8 cellular contexts compared by ENCODE assay signal in genomic region chrX:149937881-149938426, GRCh38. TPM values are rescaled to one million over a fixed set of nuclear protein-coding genes. Genes with fewer than 3 reads are reported as not detected.
DNase-seq lines count a peak whose midpoint lies in the region; ATAC-seq and TF ChIP-seq lines count a peak whose summit lies in the region.

No MANE protein-coding gene starts in this region.

- H4K8ac ChIP-seq in mesendoderm (ENCODE audit: low read depth, low read length), result no peak overlapping the region

- peak overlapping the region; percentile 88 for H3K9ac ChIP-seq in mesendoderm (ENCODE audit: low read length)

- H2BK120ac ChIP-seq in mesendoderm (ENCODE audit: low read depth, low read length), result no peak overlapping the region

- no peak overlapping the region for H3K18ac ChIP-seq in mesendoderm (ENCODE audit: low read length)

- DNase-seq in stimulated activated naive CD8-positive, alpha-beta T cell treated with anti-CD3 and anti-CD28 coated beads, Interleukin-15, Interleukin-2, amounts not matched to agents 100 U/mL and 50 U/mL, for 24 hours, result no peak
- DNase-seq in SJCRH30 (peak in 1 of 2 experiments; percentile 4), mesendoderm (peak; percentile 11), uterus (peak in 1 of 2 donors; percentile 24), GDM1 (lab: John Stamatoyannopoulos, UW) (no peak), glomerular visceral epithelial cell (ENCODE audit: extremely low spot score) (no peak)

- peak overlapping the region; percentile 87 for H3K4me3 Mint-ChIP-seq in stimulated activated naive CD8-positive, alpha-beta T cell treated with anti-CD3 and anti-CD28 coated beads, Interleukin-15, Interleukin-2, amounts not matched to agents 100 ng/mL and 50 ng/mL, for 24 hours

- no peak for TF ChIP-seq POLR2A in uterus (IDR thresholded peaks at IDR 0.05)

- H3K79me2 ChIP-seq in mesendoderm (ENCODE audit: control insufficient read depth, insufficient read depth, low read length), result peaks cover 5% of the 10 kb centered on the region

- H3K27ac ChIP-seq in SJCRH30 (peak overlapping the region; percentile 63), cingulate gyrus (ENCODE audit: low read depth, low read length) (peak overlapping the region; percentile 85), mesendoderm (ENCODE audit: low read depth, low read length) (peak overlapping the region; percentile 66), uterus (peak overlapping the region; percentile 87 to 90)

- H3K27me3 ChIP-seq in SJCRH30 (no peaks in the 10 kb centered on the region), mesendoderm (ENCODE audit: insufficient read depth, low read length, poor library complexity) (no peaks in the 10 kb centered on the region), uterus (no peaks in the 10 kb centered on the region)

- H3K9me3 ChIP-seq in SJCRH30 (replicated peaks) (no peaks in the 10 kb centered on the region), uterus (no peaks in the 10 kb centered on the region)

- H3K27ac Mint-ChIP-seq in stimulated activated naive CD8-positive, alpha-beta T cell treated with anti-CD3 and anti-CD28 coated beads, Interleukin-15, Interleukin-2, amounts not matched to agents 100 ng/mL and 50 ng/mL, for 24 hours, result peak overlapping the region; percentile 68

- no CpG with 5 or more reads among the region's 46 CpGs for WGBS in mesendoderm (ENCODE audit: extremely low coverage, insufficient coverage, low lambda C conversion rate)

- H3K4me1 Mint-ChIP-seq in stimulated activated naive CD8-positive, alpha-beta T cell treated with anti-CD3 and anti-CD28 coated beads, Interleukin-15, Interleukin-2, amounts not matched to agents 100 ng/mL and 50 ng/mL, for 24 hours (ENCODE audit: low read depth), result peaks cover 3% of the 10 kb centered on the region

- H2BK5ac ChIP-seq in mesendoderm (ENCODE audit: low read length), result no peak overlapping the region

- H3K56ac ChIP-seq in mesendoderm (ENCODE audit: low read length), result peak overlapping the region; percentile 91

- no peak for ATAC-seq in stimulated activated naive CD8-positive, alpha-beta T cell treated with anti-CD3 and anti-CD28 coated beads, Interleukin-15, Interleukin-2, amounts not matched to agents 100 U/mL and 50 U/mL, for 24 hours

- no peak overlapping the region for H2BK15ac ChIP-seq in mesendoderm (replicated peaks; ENCODE audit: low read depth)

- H3K9me3 Mint-ChIP-seq in stimulated activated naive CD8-positive, alpha-beta T cell treated with anti-CD3 and anti-CD28 coated beads, Interleukin-15, Interleukin-2, amounts not matched to agents 100 ng/mL and 50 ng/mL, for 24 hours, result no peaks in the 10 kb centered on the region

- H3K4me3 ChIP-seq in SJCRH30 (peak overlapping the region; percentile 76), mesendoderm (ENCODE audit: low read length) (peak overlapping the region; percentile 79), uterus (peak overlapping the region; percentile 64 to 83)

- H2AK5ac ChIP-seq in mesendoderm (ENCODE audit: low read length), result no peak overlapping the region

- H3K36me3 ChIP-seq in SJCRH30 (no peaks in the 10 kb centered on the region), mesendoderm (ENCODE audit: control insufficient read depth, insufficient read depth, low read length) (no peaks in the 10 kb centered on the region), uterus (no peaks in the 10 kb centered on the region)

- H3K4ac ChIP-seq in mesendoderm (ENCODE audit: low read depth, low read length), result peak overlapping the region; percentile 17

- peaks cover 1% of the 10 kb centered on the region for H3K79me1 ChIP-seq in mesendoderm (ENCODE audit: low read length)

- no peak overlapping the region for H3K23ac ChIP-seq in mesendoderm (ENCODE audit: low read length)

- H3K4me1 ChIP-seq in SJCRH30 (no peaks in the 10 kb centered on the region), mesendoderm (ENCODE audit: control insufficient read depth, low read depth, low read length) (no peaks in the 10 kb centered on the region), uterus (peaks cover 0 to 3% of the 10 kb centered on the region in 2 donors)

- H3K4me2 ChIP-seq in mesendoderm (ENCODE audit: low read length), result peak overlapping the region; percentile 75

- intact Hi-C loops in uterus (cut with DNase I; ENCODE audit: low total_unique reads), result no loop called here

- no peak for TF ChIP-seq CTCF in uterus (IDR thresholded peaks at IDR 0.05)

- H3K27me3 Mint-ChIP-seq in stimulated activated naive CD8-positive, alpha-beta T cell treated with anti-CD3 and anti-CD28 coated beads, Interleukin-15, Interleukin-2, amounts not matched to agents 100 ng/mL and 50 ng/mL, for 24 hours, result no peaks in the 10 kb centered on the region

- no peaks in the 10 kb centered on the region for H3K36me3 Mint-ChIP-seq in stimulated activated naive CD8-positive, alpha-beta T cell treated with anti-CD3 and anti-CD28 coated beads, Interleukin-15, Interleukin-2, amounts not matched to agents 100 ng/mL and 50 ng/mL, for 24 hours (ENCODE audit: low read depth)

- H4K5ac ChIP-seq in mesendoderm (ENCODE audit: low read length), result no peak overlapping the region

RNA-seq across cellular contexts. Expression of gene EOLA2, which starts 0.3 kb away (rescaled TPM):
- 19.3 and 27.0 TPM in 2 replicates for total RNA-seq in SJCRH30 (2014; rRNA removed; shearing (Covaris generic))
- 25.5 TPM for polyA plus RNA-seq in mesendoderm (2013, experiment 1 of 2)
- 23.6 TPM for polyA plus RNA-seq in mesendoderm (2013, experiment 2 of 2)
- 10 to 100 TPM in 3 of 4 donors, 1 to 10 TPM in 1; 2.3 to 35.4 (median 13.6) TPM for total RNA-seq in uterus

RNA-seq across cellular contexts. Expression of gene HSFX4, which starts 8.6 kb away (rescaled TPM):
- not detected in 2 replicates for total RNA-seq in SJCRH30 (2014; rRNA removed; shearing (Covaris generic))
- not detected for polyA plus RNA-seq in mesendoderm (2013, experiment 1 of 2)
- not detected for polyA plus RNA-seq in mesendoderm (2013, experiment 2 of 2)
- not detected for total RNA-seq in uterus

RNA-seq across cellular contexts. Expression of gene MAGEA8, which starts 57.0 kb away (rescaled TPM):
- total RNA-seq in SJCRH30 (2014; rRNA removed; shearing (Covaris generic)), result not detected in 2 replicates
- polyA plus RNA-seq in mesendoderm (2013, experiment 1 of 2), result not detected
- polyA plus RNA-seq in mesendoderm (2013, experiment 2 of 2), result 0.03 TPM
- not detected for total RNA-seq in uterus
